In genomic region chr19:49106648-49107135, GRCh38 we compare ENCODE assay signal across 8 cellular contexts. TPM values are rescaled to one million over a fixed set of nuclear protein-coding genes. Genes with fewer than 3 reads are reported as not detected.
DNase-seq lines count a peak whose midpoint lies in the region; ATAC-seq and TF ChIP-seq lines count a peak whose summit lies in the region.

No MANE protein-coding gene starts in this region.

- peak overlapping the region; percentile 3 for H3K27ac Mint-ChIP-seq in activated CD4-positive, alpha-beta T cell treated with anti-CD3 and anti-CD28 coated beads, Interleukin-2, amount 10 ng/mL, durations not matched to agents 24 days and 14 days
- H3K27ac Mint-ChIP-seq in stimulated activated naive B cell treated with anti-CD40 and anti-IgM and Interleukin-4, amounts not matched to agents 10 μg/mL and 1 μg/mL and 100 μg/mL, for 72 hours = peak overlapping the region; percentile 53

- H3K27me3 ChIP-seq in mesendoderm (ENCODE audit: insufficient read depth, low read length, poor library complexity) = no peaks in the 10 kb centered on the region

- no peak overlapping the region for H3K4ac ChIP-seq in mesendoderm (ENCODE audit: low read depth, low read length)

- no peaks in the 10 kb centered on the region for H3K9me3 Mint-ChIP-seq in activated CD4-positive, alpha-beta T cell treated with anti-CD3 and anti-CD28 coated beads, Interleukin-2, amount 10 ng/mL, durations not matched to agents 24 days and 14 days
- H3K9me3 Mint-ChIP-seq in stimulated activated naive B cell treated with anti-CD40 and anti-IgM and Interleukin-4, amounts not matched to agents 10 μg/mL and 1 μg/mL and 100 μg/mL, for 72 hours = no peaks in the 10 kb centered on the region

- peaks cover 5% of the 10 kb centered on the region for H3K4me1 Mint-ChIP-seq in activated CD4-positive, alpha-beta T cell treated with anti-CD3 and anti-CD28 coated beads, Interleukin-2, amount 10 ng/mL, durations not matched to agents 24 days and 14 days
- peaks cover 23 to 33% of the 10 kb centered on the region in 2 donors for H3K4me1 Mint-ChIP-seq in stimulated activated naive B cell treated with anti-CD40 and anti-IgM and Interleukin-4, amounts not matched to agents 10 μg/mL and 1 μg/mL and 100 μg/mL, for 72 hours

- DNase-seq in GM12864 (ENCODE audit: low read depth) = no peak
- DNase-seq in NCI-H1105 treated with DMSO at 0.1 percent for 48 hours (lab: John Stamatoyannopoulos, UW) = peak; percentile 22
- peak; percentile 89 for DNase-seq in activated CD4-positive, alpha-beta T cell treated with anti-CD3 and anti-CD28 coated beads, Interleukin-2, amount 10 ng/mL, durations not matched to agents 24 days and 14 days
- peak; percentile 51 to 60 for DNase-seq in dermis microvascular lymphatic vessel endothelial cell (ENCODE audit: low read depth in 2 of 2)
- DNase-seq in mesendoderm = peak; percentile 71
- peak; percentile 42 for DNase-seq in stimulated activated naive B cell treated with anti-CD40 and anti-IgM and Interleukin-4, amounts not matched to agents 10 μg/mL and 1 μg/mL and 100 μg/mL, for 72 hours

- H3K27ac ChIP-seq in mesendoderm (ENCODE audit: low read depth, low read length) = no peak overlapping the region

- H3K23ac ChIP-seq in mesendoderm (ENCODE audit: low read length) = no peak overlapping the region

- H3K4me3 ChIP-seq in GM12864 (ENCODE audit: low read depth, low read length) (no peak overlapping the region), mesendoderm (ENCODE audit: low read length) (no peak overlapping the region)

- no peaks in the 10 kb centered on the region for H3K4me1 ChIP-seq in mesendoderm (ENCODE audit: control insufficient read depth, low read depth, low read length)

- intact Hi-C loops in activated CD4-positive, alpha-beta T cell treated with anti-CD3 and anti-CD28 coated beads, Interleukin-2, amount 10 ng/mL, durations not matched to agents 24 days and 14 days (cut with micrococcal nuclease) = no loop called here

- no peak overlapping the region for H3K18ac ChIP-seq in mesendoderm (ENCODE audit: low read length)

- no peak overlapping the region for H3K9ac ChIP-seq in mesendoderm (ENCODE audit: low read length)

- H4K5ac ChIP-seq in mesendoderm (ENCODE audit: low read length) = no peak overlapping the region

- H2BK120ac ChIP-seq in mesendoderm (ENCODE audit: low read depth, low read length) = no peak overlapping the region

- no peak overlapping the region for H2BK5ac ChIP-seq in mesendoderm (ENCODE audit: low read length)

- H3K27me3 Mint-ChIP-seq in activated CD4-positive, alpha-beta T cell treated with anti-CD3 and anti-CD28 coated beads, Interleukin-2, amount 10 ng/mL, durations not matched to agents 24 days and 14 days = no peaks in the 10 kb centered on the region
- H3K27me3 Mint-ChIP-seq in stimulated activated naive B cell treated with anti-CD40 and anti-IgM and Interleukin-4, amounts not matched to agents 10 μg/mL and 1 μg/mL and 100 μg/mL, for 72 hours = no peaks in the 10 kb centered on the region

- peak; percentile 80 to 83 for ATAC-seq in stimulated activated naive B cell treated with anti-CD40 and anti-IgM and Interleukin-4, amounts not matched to agents 10 μg/mL and 1 μg/mL and 100 μg/mL, for 72 hours (replicated peaks)
- ATAC-seq in GM21528 (IDR thresholded peaks at IDR 0.05; ENCODE audit: low FRiP score, unreplicated experiment) = no peak
- ATAC-seq in HG03469 (IDR thresholded peaks at IDR 0.05; ENCODE audit: unreplicated experiment) = no peak

- no peak overlapping the region for H2BK15ac ChIP-seq in mesendoderm (replicated peaks; ENCODE audit: low read depth)

- no peak overlapping the region for H3K56ac ChIP-seq in mesendoderm (ENCODE audit: low read length)

- no peak overlapping the region for H2AK5ac ChIP-seq in mesendoderm (ENCODE audit: low read length)

- no peak overlapping the region for H4K8ac ChIP-seq in mesendoderm (ENCODE audit: low read depth, low read length)

- peaks cover 28% of the 10 kb centered on the region for H3K36me3 ChIP-seq in mesendoderm (ENCODE audit: control insufficient read depth, insufficient read depth, low read length)

- no peak overlapping the region for H3K4me2 ChIP-seq in mesendoderm (ENCODE audit: low read length)

- peaks cover 50% of the 10 kb centered on the region for H3K36me3 Mint-ChIP-seq in activated CD4-positive, alpha-beta T cell treated with anti-CD3 and anti-CD28 coated beads, Interleukin-2, amount 10 ng/mL, durations not matched to agents 24 days and 14 days (ENCODE audit: low read depth)
- H3K36me3 Mint-ChIP-seq in stimulated activated naive B cell treated with anti-CD40 and anti-IgM and Interleukin-4, amounts not matched to agents 10 μg/mL and 1 μg/mL and 100 μg/mL, for 72 hours = peaks cover 49 to 56% of the 10 kb centered on the region in 2 donors

- no peak overlapping the region for H3K4me3 Mint-ChIP-seq in activated CD4-positive, alpha-beta T cell treated with anti-CD3 and anti-CD28 coated beads, Interleukin-2, amount 10 ng/mL, durations not matched to agents 24 days and 14 days
- H3K4me3 Mint-ChIP-seq in stimulated activated naive B cell treated with anti-CD40 and anti-IgM and Interleukin-4, amounts not matched to agents 10 μg/mL and 1 μg/mL and 100 μg/mL, for 72 hours = no peak overlapping the region

- no CpG with 5 or more reads among the region's 12 CpGs for WGBS in mesendoderm (ENCODE audit: extremely low coverage, insufficient coverage, low lambda C conversion rate)

- no peaks in the 10 kb centered on the region for H3K79me1 ChIP-seq in mesendoderm (ENCODE audit: low read length)

- TF ChIP-seq CTCF in GM12864 (IDR thresholded peaks at IDR 0.05; ENCODE audit: low read depth, low read length, missing control alignments) = peak; percentile 90

- H3K79me2 ChIP-seq in mesendoderm (ENCODE audit: control insufficient read depth, insufficient read depth, low read length) = no peaks in the 10 kb centered on the region

RNA-seq across cellular contexts. Expression of gene LIN7B, which starts 7.5 kb away (rescaled TPM):
- 5.4 and 6.0 TPM in 2 replicates for total RNA-seq in activated CD4-positive, alpha-beta T cell treated with anti-CD3 and anti-CD28 coated beads, Interleukin-2, amount 10 ng/mL, durations not matched to agents 24 days and 14 days
- total RNA-seq in dermis microvascular lymphatic vessel endothelial cell = 1.4 and 2.4 TPM in 2 replicates
- 1.2 TPM for polyA plus RNA-seq in mesendoderm (2013, experiment 1 of 2)
- 1.3 TPM for polyA plus RNA-seq in mesendoderm (2013, experiment 2 of 2)

RNA-seq across cellular contexts. Expression of gene C19orf73, which starts 12.3 kb away (rescaled TPM):
- 2.0 and 2.5 TPM in 2 replicates for total RNA-seq in activated CD4-positive, alpha-beta T cell treated with anti-CD3 and anti-CD28 coated beads, Interleukin-2, amount 10 ng/mL, durations not matched to agents 24 days and 14 days
- total RNA-seq in dermis microvascular lymphatic vessel endothelial cell = 0.13 and 0.25 TPM in 2 replicates
- 1.5 TPM for polyA plus RNA-seq in mesendoderm (2013, experiment 1 of 2)
- polyA plus RNA-seq in mesendoderm (2013, experiment 2 of 2) = 1.4 TPM

RNA-seq across cellular contexts. Expression of gene PPFIA3, which starts 12.7 kb away (rescaled TPM):
- 4.5 and 5.0 TPM in 2 replicates for total RNA-seq in activated CD4-positive, alpha-beta T cell treated with anti-CD3 and anti-CD28 coated beads, Interleukin-2, amount 10 ng/mL, durations not matched to agents 24 days and 14 days
- total RNA-seq in dermis microvascular lymphatic vessel endothelial cell = 4.0 TPM in 2 replicates
- polyA plus RNA-seq in mesendoderm (2013, experiment 1 of 2) = 7.1 TPM
- 6.1 TPM for polyA plus RNA-seq in mesendoderm (2013, experiment 2 of 2)

RNA-seq across cellular contexts. Expression of gene SNRNP70, which starts 21.4 kb away (rescaled TPM):
- total RNA-seq in activated CD4-positive, alpha-beta T cell treated with anti-CD3 and anti-CD28 coated beads, Interleukin-2, amount 10 ng/mL, durations not matched to agents 24 days and 14 days = 270 and 281 TPM in 2 replicates
- total RNA-seq in dermis microvascular lymphatic vessel endothelial cell = 150 and 160 TPM in 2 replicates
- 320 TPM for polyA plus RNA-seq in mesendoderm (2013, experiment 1 of 2)
- polyA plus RNA-seq in mesendoderm (2013, experiment 2 of 2) = 313 TPM

RNA-seq across cellular contexts. Expression of gene KCNA7, which starts 34.2 kb away (rescaled TPM):
- total RNA-seq in activated CD4-positive, alpha-beta T cell treated with anti-CD3 and anti-CD28 coated beads, Interleukin-2, amount 10 ng/mL, durations not matched to agents 24 days and 14 days = not detected in 2 replicates
- not detected in 2 replicates for total RNA-seq in dermis microvascular lymphatic vessel endothelial cell
- 0.01 TPM for polyA plus RNA-seq in mesendoderm (2013, experiment 1 of 2)
- 0.03 TPM for polyA plus RNA-seq in mesendoderm (2013, experiment 2 of 2)

Comparison
In these comparisons a context has a peak if more than half of its experiments do, and no peak if none do; other contexts are left out.
1. ATAC-seq: peak in stimulated activated naive B cell treated with anti-CD40 and anti-IgM and Interleukin-4, amounts not matched to agents 10 μg/mL and 1 μg/mL and 100 μg/mL, for 72 hours (2 of 2); none in GM21528 (single experiment) and HG03469 (single experiment).